ENCODE assay signal across 13 cellular contexts in the genomic region with DNA sequence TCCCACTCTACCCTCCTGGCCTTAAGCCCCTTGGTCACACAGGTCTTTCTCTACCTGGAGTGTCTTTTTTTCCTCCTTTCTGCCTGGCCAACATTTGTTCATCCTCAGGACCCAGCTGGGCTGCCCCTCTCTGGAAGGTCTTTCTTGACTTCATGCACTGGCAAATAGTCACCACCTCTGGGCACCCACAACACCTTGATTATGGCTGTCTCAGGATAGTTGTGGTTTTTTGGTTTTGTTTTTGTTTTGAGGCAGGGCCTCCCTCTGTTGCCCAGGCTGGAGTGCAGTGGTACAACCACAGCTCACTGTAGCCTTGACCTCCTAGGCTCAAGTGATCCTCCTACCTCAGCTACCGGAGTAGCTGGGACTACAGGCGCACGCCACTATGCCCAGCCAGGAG. TPM values are rescaled to one million over a fixed set of nuclear protein-coding genes. Genes with fewer than 3 reads are reported as not detected.
A peak's percentile ranks its signal among the peaks of the same experiment; 100 is the strongest.
DNase-seq lines count a peak whose midpoint lies in the region; ATAC-seq and TF ChIP-seq lines count a peak whose summit lies in the region.
"Had no signal": no experiment of that assay in that cellular context is flagged by ENCODE, and none has a peak within 500 bp of the region (broad histone marks: within the 10 kb centered on the region; RNA-seq: fewer than 3 reads in every experiment).

No MANE protein-coding gene starts in this region.

- POLR2A ChIA-PET in WTC11 (lab: Charles Lee), result interaction anchor here (0.7 kb wide), 1 partner anchor 12 kb away, joined by 3 read pairs; no protein-coding TSS in a partner anchor

- no peaks in the 10 kb centered on the region for H3K9me3 Mint-ChIP-seq in WTC11

- no peak for TF ChIP-seq POLR2A in upper lobe of left lung (IDR thresholded peaks at IDR 0.05)

- TF ChIP-seq EP300 in upper lobe of left lung (IDR thresholded peaks at IDR 0.05), result no peak

- TF ChIP-seq CTCF in cardiac muscle cell (IDR thresholded peaks at IDR 0.05; ENCODE audit: low read depth, low read length), result no peak
- no peak for TF ChIP-seq CTCF in right atrium auricular region (IDR thresholded peaks at IDR 0.05)
- TF ChIP-seq CTCF in WTC11 (IDR thresholded peaks at IDR 0.05), result no peak
- TF ChIP-seq CTCF in upper lobe of left lung (IDR thresholded peaks at IDR 0.05), result no peak

- CTCF ChIA-PET in WTC11 (lab: Charles Lee), result interaction anchor here (0.5 to 5.4 kb wide), 4 partner anchors 11 to 411 kb away, joined by 3 to 85 read pairs (median 18); partner anchors contain the start of genes PIGV and RPS6KA1

- no peak for DNase-seq in cardiac muscle cell (ENCODE audit: low read depth in 1 of 2, low spot score in 1 of 2)
- no peak for DNase-seq in right atrium auricular region (ENCODE audit: low spot score)
- DNase-seq in WTC11 (ENCODE audit: low spot score), result no peak
- no peak for DNase-seq in upper lobe of left lung
- no peak for DNase-seq in HK-2 (ENCODE audit: unreplicated experiment)
- DNase-seq: NCI-H1417 treated with DMSO at 0.1 percent for 48 hours, NCI-H82, right cardiac atrium had no signal

- H3K36me3 Mint-ChIP-seq in WTC11, result peaks cover 7% of the 10 kb centered on the region

- peaks cover 24% of the 10 kb centered on the region for H3K4me1 Mint-ChIP-seq in WTC11

- H3K27me3 ChIP-seq in cardiac muscle cell (no peaks in the 10 kb centered on the region), right atrium auricular region (no peaks in the 10 kb centered on the region), layer of hippocampus (ENCODE audit: control insufficient read depth, insufficient read depth, low read length) (no peaks in the 10 kb centered on the region), upper lobe of left lung (no peaks in the 10 kb centered on the region)
- H3K27me3 ChIP-seq: breast epithelium had no signal

- no peaks in the 10 kb centered on the region for H3K27me3 Mint-ChIP-seq in WTC11 (ENCODE audit: low read depth)

- ATAC-seq in WTC11 (no peak), upper lobe of left lung (ENCODE audit: low FRiP score in 2 of 2) (no peak), GM21526 (IDR thresholded peaks at IDR 0.05; ENCODE audit: low FRiP score, unreplicated experiment) (no peak), GM19467 (IDR thresholded peaks at IDR 0.05; ENCODE audit: unreplicated experiment) (no peak)
- ATAC-seq: mucosa of descending colon, right cardiac atrium had no signal

- H3K27ac ChIP-seq in cardiac muscle cell, result peak overlapping the region; percentile 58
- no peak overlapping the region for H3K27ac ChIP-seq in right atrium auricular region
- H3K27ac ChIP-seq in layer of hippocampus (ENCODE audit: low read depth, low read length), result peak overlapping the region; percentile 39
- H3K27ac ChIP-seq in upper lobe of left lung, result peak overlapping the region; percentile 55 to 93 (median 90)

- H3K36me3 ChIP-seq in cardiac muscle cell (no peaks in the 10 kb centered on the region), right atrium auricular region (no peaks in the 10 kb centered on the region), upper lobe of left lung (peaks cover 0 to 24% (median 7%) of the 10 kb centered on the region in 4 donors)
- H3K36me3 ChIP-seq: breast epithelium had no signal

- peak overlapping the region; percentile 89; the same call in 1 of the 2 replicates for H3K27ac Mint-ChIP-seq in WTC11

- peaks cover 18% of the 10 kb centered on the region for H3K4me1 ChIP-seq in cardiac muscle cell (ENCODE audit: low read depth)
- peaks cover 0 to 14% of the 10 kb centered on the region in 2 donors for H3K4me1 ChIP-seq in right atrium auricular region
- H3K4me1 ChIP-seq in upper lobe of left lung, result peaks cover 40 to 66% (median 53%) of the 10 kb centered on the region in 4 donors

- no peak overlapping the region for H3K4me3 Mint-ChIP-seq in WTC11

- 97 to 100% methylated on average over 3 of the region's 3 CpGs for WGBS in upper lobe of left lung, 2 donors

- H3K4me3 ChIP-seq in cardiac muscle cell, result no peak overlapping the region
- no peak overlapping the region for H3K4me3 ChIP-seq in right atrium auricular region
- H3K4me3 ChIP-seq in upper lobe of left lung, result no peak overlapping the region
- H3K4me3 ChIP-seq: breast epithelium, mucosa of descending colon had no signal

- H3K9me3 ChIP-seq in cardiac muscle cell (ENCODE audit: low read depth), result no peaks in the 10 kb centered on the region
- no peaks in the 10 kb centered on the region for H3K9me3 ChIP-seq in right atrium auricular region
- H3K9me3 ChIP-seq in upper lobe of left lung, result no peaks in the 10 kb centered on the region
- H3K9me3 ChIP-seq: breast epithelium, mucosa of descending colon had no signal

TF ChIP-seq in WTC11, 78 proteins besides CTCF, POLR2A, EP300 and RAD21:
- TF ChIP-seq PRRX2 (CRISPR knock-in tag; IDR thresholded peaks at IDR 0.05) (no peak), NR2C2 (CRISPR knock-in tag; IDR thresholded peaks at IDR 0.05) (no peak), FOXK1 (CRISPR knock-in tag; IDR thresholded peaks at IDR 0.05) (no peak), NR3C1 (CRISPR knock-in tag; conservative IDR thresholded peaks at IDR 0.05; ENCODE audit: low read depth) (no peak), NR1H2 (CRISPR knock-in tag; IDR thresholded peaks at IDR 0.05) (no peak), NFYB (CRISPR knock-in tag; conservative IDR thresholded peaks at IDR 0.05; ENCODE audit: low read depth) (no peak), MAX (CRISPR knock-in tag; IDR thresholded peaks at IDR 0.05) (no peak), CREM (CRISPR knock-in tag; IDR thresholded peaks at IDR 0.05) (no peak), ZNF138 (CRISPR knock-in tag; conservative IDR thresholded peaks at IDR 0.05) (no peak), HMGA2 (CRISPR knock-in tag; IDR thresholded peaks at IDR 0.05) (no peak), ZNF671 (CRISPR knock-in tag; IDR thresholded peaks at IDR 0.05) (no peak), CBFB (CRISPR knock-in tag; IDR thresholded peaks at IDR 0.05; ENCODE audit: low read depth) (no peak)
- TF ChIP-seq, protein P1, sequence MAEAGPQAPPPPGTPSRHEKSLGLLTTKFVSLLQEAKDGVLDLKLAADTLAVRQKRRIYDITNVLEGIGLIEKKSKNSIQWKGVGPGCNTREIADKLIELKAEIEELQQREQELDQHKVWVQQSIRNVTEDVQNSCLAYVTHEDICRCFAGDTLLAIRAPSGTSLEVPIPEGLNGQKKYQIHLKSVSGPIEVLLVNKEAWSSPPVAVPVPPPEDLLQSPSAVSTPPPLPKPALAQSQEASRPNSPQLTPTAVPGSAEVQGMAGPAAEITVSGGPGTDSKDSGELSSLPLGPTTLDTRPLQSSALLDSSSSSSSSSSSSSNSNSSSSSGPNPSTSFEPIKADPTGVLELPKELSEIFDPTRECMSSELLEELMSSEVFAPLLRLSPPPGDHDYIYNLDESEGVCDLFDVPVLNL (CRISPR knock-in tag; IDR thresholded peaks at IDR 0.05; ENCODE audit: borderline replicate concordance, low read depth), result no peak
- TF ChIP-seq, protein P2, sequence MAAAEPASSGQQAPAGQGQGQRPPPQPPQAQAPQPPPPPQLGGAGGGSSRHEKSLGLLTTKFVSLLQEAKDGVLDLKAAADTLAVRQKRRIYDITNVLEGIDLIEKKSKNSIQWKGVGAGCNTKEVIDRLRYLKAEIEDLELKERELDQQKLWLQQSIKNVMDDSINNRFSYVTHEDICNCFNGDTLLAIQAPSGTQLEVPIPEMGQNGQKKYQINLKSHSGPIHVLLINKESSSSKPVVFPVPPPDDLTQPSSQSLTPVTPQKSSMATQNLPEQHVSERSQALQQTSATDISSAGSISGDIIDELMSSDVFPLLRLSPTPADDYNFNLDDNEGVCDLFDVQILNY (CRISPR knock-in tag; IDR thresholded peaks at IDR 0.05), result no peak
- TF ChIP-seq, protein P3, sequence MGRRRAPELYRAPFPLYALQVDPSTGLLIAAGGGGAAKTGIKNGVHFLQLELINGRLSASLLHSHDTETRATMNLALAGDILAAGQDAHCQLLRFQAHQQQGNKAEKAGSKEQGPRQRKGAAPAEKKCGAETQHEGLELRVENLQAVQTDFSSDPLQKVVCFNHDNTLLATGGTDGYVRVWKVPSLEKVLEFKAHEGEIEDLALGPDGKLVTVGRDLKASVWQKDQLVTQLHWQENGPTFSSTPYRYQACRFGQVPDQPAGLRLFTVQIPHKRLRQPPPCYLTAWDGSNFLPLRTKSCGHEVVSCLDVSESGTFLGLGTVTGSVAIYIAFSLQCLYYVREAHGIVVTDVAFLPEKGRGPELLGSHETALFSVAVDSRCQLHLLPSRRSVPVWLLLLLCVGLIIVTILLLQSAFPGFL (CRISPR knock-in tag; IDR thresholded peaks at IDR 0.05; ENCODE audit: borderline replicate concordance), result no peak
TF ChIP-seq in WTC11: peak in this region for 0.

RNA-seq across cellular contexts. Expression of gene RPS6KA1, which starts 10.8 kb away (rescaled TPM):
- total RNA-seq in cardiac muscle cell (32.4 and 46.2 TPM in 2 replicates), right atrium auricular region (1 to 10 TPM; 1.8 to 6.9 TPM), WTC11 (2021) (55.6 to 65.5 TPM (median 57.7 TPM) in 3 replicates), upper lobe of left lung (100 to 1,000 TPM in 4 of 6 donors, 10 to 100 TPM in 2; 91.1 to 161 (median 120) TPM)
- polyA plus RNA-seq in cardiac muscle cell, result 22.6 and 26.9 TPM in 2 replicates

Comparison
In these comparisons a context has a peak if more than half of its experiments do, and no peak if none do; other contexts are left out.
1. H3K27ac ChIP-seq: peak in cardiac muscle cell (single experiment), layer of hippocampus (single experiment) and upper lobe of left lung (4 of 4); none in right atrium auricular region (0 of 2).